In genomic region chr3:171677706-171678105, GRCh38 we compare ENCODE assay signal across 1 cellular context.
TF ChIP-seq lines count a peak whose summit lies in the region.

No MANE protein-coding gene starts in this region.

TF ChIP-seq in H1, 55 proteins besides CTCF, POLR2A, EP300 and RAD21 (continued from another document):
- TF ChIP-seq, protein P1, sequence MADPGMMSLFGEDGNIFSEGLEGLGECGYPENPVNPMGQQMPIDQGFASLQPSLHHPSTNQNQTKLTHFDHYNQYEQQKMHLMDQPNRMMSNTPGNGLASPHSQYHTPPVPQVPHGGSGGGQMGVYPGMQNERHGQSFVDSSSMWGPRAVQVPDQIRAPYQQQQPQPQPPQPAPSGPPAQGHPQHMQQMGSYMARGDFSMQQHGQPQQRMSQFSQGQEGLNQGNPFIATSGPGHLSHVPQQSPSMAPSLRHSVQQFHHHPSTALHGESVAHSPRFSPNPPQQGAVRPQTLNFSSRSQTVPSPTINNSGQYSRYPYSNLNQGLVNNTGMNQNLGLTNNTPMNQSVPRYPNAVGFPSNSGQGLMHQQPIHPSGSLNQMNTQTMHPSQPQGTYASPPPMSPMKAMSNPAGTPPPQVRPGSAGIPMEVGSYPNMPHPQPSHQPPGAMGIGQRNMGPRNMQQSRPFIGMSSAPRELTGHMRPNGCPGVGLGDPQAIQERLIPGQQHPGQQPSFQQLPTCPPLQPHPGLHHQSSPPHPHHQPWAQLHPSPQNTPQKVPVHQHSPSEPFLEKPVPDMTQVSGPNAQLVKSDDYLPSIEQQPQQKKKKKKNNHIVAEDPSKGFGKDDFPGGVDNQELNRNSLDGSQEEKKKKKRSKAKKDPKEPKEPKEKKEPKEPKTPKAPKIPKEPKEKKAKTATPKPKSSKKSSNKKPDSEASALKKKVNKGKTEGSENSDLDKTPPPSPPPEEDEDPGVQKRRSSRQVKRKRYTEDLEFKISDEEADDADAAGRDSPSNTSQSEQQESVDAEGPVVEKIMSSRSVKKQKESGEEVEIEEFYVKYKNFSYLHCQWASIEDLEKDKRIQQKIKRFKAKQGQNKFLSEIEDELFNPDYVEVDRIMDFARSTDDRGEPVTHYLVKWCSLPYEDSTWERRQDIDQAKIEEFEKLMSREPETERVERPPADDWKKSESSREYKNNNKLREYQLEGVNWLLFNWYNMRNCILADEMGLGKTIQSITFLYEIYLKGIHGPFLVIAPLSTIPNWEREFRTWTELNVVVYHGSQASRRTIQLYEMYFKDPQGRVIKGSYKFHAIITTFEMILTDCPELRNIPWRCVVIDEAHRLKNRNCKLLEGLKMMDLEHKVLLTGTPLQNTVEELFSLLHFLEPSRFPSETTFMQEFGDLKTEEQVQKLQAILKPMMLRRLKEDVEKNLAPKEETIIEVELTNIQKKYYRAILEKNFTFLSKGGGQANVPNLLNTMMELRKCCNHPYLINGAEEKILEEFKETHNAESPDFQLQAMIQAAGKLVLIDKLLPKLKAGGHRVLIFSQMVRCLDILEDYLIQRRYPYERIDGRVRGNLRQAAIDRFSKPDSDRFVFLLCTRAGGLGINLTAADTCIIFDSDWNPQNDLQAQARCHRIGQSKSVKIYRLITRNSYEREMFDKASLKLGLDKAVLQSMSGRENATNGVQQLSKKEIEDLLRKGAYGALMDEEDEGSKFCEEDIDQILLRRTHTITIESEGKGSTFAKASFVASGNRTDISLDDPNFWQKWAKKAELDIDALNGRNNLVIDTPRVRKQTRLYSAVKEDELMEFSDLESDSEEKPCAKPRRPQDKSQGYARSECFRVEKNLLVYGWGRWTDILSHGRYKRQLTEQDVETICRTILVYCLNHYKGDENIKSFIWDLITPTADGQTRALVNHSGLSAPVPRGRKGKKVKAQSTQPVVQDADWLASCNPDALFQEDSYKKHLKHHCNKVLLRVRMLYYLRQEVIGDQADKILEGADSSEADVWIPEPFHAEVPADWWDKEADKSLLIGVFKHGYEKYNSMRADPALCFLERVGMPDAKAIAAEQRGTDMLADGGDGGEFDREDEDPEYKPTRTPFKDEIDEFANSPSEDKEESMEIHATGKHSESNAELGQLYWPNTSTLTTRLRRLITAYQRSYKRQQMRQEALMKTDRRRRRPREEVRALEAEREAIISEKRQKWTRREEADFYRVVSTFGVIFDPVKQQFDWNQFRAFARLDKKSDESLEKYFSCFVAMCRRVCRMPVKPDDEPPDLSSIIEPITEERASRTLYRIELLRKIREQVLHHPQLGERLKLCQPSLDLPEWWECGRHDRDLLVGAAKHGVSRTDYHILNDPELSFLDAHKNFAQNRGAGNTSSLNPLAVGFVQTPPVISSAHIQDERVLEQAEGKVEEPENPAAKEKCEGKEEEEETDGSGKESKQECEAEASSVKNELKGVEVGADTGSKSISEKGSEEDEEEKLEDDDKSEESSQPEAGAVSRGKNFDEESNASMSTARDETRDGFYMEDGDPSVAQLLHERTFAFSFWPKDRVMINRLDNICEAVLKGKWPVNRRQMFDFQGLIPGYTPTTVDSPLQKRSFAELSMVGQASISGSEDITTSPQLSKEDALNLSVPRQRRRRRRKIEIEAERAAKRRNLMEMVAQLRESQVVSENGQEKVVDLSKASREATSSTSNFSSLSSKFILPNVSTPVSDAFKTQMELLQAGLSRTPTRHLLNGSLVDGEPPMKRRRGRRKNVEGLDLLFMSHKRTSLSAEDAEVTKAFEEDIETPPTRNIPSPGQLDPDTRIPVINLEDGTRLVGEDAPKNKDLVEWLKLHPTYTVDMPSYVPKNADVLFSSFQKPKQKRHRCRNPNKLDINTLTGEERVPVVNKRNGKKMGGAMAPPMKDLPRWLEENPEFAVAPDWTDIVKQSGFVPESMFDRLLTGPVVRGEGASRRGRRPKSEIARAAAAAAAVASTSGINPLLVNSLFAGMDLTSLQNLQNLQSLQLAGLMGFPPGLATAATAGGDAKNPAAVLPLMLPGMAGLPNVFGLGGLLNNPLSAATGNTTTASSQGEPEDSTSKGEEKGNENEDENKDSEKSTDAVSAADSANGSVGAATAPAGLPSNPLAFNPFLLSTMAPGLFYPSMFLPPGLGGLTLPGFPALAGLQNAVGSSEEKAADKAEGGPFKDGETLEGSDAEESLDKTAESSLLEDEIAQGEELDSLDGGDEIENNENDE (IDR thresholded peaks at IDR 0.05; ENCODE audit: insufficient replicate concordance, low read length) = no peak
- TF ChIP-seq TAF7 (optimal IDR thresholded peaks at IDR 0.05; ENCODE audit: borderline replicate concordance, low read depth, low read length) = no peak
